Comparison of ENCODE assay signal across 28 cellular contexts in genomic region chr2:208570066-208570465, GRCh38.
A peak's percentile ranks its signal among the peaks of the same experiment; 100 is the strongest.
DNase-seq lines count a peak whose midpoint lies in the region; ATAC-seq, FAIRE-seq and TF ChIP-seq lines count a peak whose summit lies in the region.
"Had no signal": no experiment of that assay in that cellular context is flagged by ENCODE, and none has a peak within 500 bp of the region (broad histone marks: within the 10 kb centered on the region; RNA-seq: fewer than 3 reads in every experiment).

No MANE protein-coding gene starts in this region.

- H3K4me3 ChIP-seq in K562 = peak overlapping the region; percentile 20; the same call in 1 of the 2 replicates
- H3K4me3 ChIP-seq: BLaER1, GM12878 had no signal

- H3K79me2 ChIP-seq in K562 (ENCODE audit: control insufficient read depth, insufficient read depth, low read length) = peaks cover 12% of the 10 kb centered on the region

- ATAC-seq in K562 (peak; percentile 76), GM21447 (IDR thresholded peaks at IDR 0.05; ENCODE audit: unreplicated experiment) (no peak)
- ATAC-seq: GM12878 had no signal

- CTCF ChIA-PET in K562 (lab: Yijun Ruan, JAX; ENCODE audit: low intra/inter-chr PET ratio) = no interaction called here

- no peaks in the 10 kb centered on the region for H4K20me1 ChIP-seq in K562 (replicated peaks; ENCODE audit: control insufficient read depth, insufficient read depth, low read length)
- H4K20me1 ChIP-seq: BLaER1 had no signal

- no peak for TF ChIP-seq RAD21 in K562 (CRISPR knock-in tag; conservative IDR thresholded peaks at IDR 0.05 in 1 of 2, IDR thresholded peaks at IDR 0.05 in 1 of 2)

- H3K9me3 Mint-ChIP-seq in activated CD4-positive, alpha-beta T cell treated with anti-CD3 and anti-CD28 coated beads, Interleukin-2, amount 10 ng/mL, durations not matched to agents 24 days and 14 days = no peaks in the 10 kb centered on the region
- H3K9me3 Mint-ChIP-seq: CD4-positive, alpha-beta memory T cell had no signal

- H3K9ac ChIP-seq in K562 (ENCODE audit: insufficient read depth in 1 of 2, low read depth in 2 of 2, low read length in 2 of 2) = peak overlapping the region; percentile 4 to 37; a peak in 2 of 4 replicates
- H3K9ac ChIP-seq: BLaER1 had no signal

- peak; percentile 35; the same call in 1 of the 2 replicates for TF ChIP-seq EP300 in K562 (IDR thresholded peaks at IDR 0.05; ENCODE audit: low read length)

- H3K4me3 Mint-ChIP-seq in activated CD4-positive, alpha-beta T cell treated with anti-CD3 and anti-CD28 coated beads, Interleukin-2, amount 10 ng/mL, durations not matched to agents 24 days and 14 days = no peak overlapping the region
- H3K4me3 Mint-ChIP-seq: CD14-positive monocyte; CD4-positive, alpha-beta memory T cell; CD4-positive, CD25-positive, alpha-beta regulatory T cell; CD8-positive, alpha-beta memory T cell had no signal

- no peak for TF ChIP-seq CTCF in K562 (IDR thresholded peaks at IDR 0.05 in 2 of 3, conservative IDR thresholded peaks at IDR 0.05 in 1 of 3; ENCODE audit: insufficient read depth in 2 of 3, low read depth in 1 of 3, low read length in 3 of 3)

- no peaks in the 10 kb centered on the region for H3K4me1 Mint-ChIP-seq in activated CD4-positive, alpha-beta T cell treated with anti-CD3 and anti-CD28 coated beads, Interleukin-2, amount 10 ng/mL, durations not matched to agents 24 days and 14 days
- H3K4me1 Mint-ChIP-seq: CD14-positive monocyte; CD4-positive, alpha-beta memory T cell; CD4-positive, CD25-positive, alpha-beta regulatory T cell; CD8-positive, alpha-beta memory T cell had no signal

- in situ Hi-C loops in K562 (cut with MboI) = no loop called here

- H3K4me2 ChIP-seq in K562 (ENCODE audit: insufficient read depth, low read length) = peak overlapping the region; percentile 81
- H3K4me2 ChIP-seq: BLaER1 had no signal

- peak; percentile 86 for FAIRE-seq in K562 (lab: Jason Lieb, UNC)
- FAIRE-seq: A204.1, GM12878, GM12892, GM18507 had no signal

- no peaks in the 10 kb centered on the region for H3K9me3 ChIP-seq in K562 (replicated peaks; ENCODE audit: control insufficient read depth, insufficient read depth, low read depth, low read length)
- H3K9me3 ChIP-seq: BE2C, BLaER1 had no signal

- BruUV-seq in K562 (replicated peaks; lab: Mats Ljungman, UMichigan) = no TSS peak

- peaks cover 25% of the 10 kb centered on the region for H3K36me3 ChIP-seq in K562 (ENCODE audit: control insufficient read depth, insufficient read depth, low read length)
- H3K36me3 ChIP-seq: BE2C, BLaER1 had no signal

- H3K27me3 Mint-ChIP-seq in activated CD4-positive, alpha-beta T cell treated with anti-CD3 and anti-CD28 coated beads, Interleukin-2, amount 10 ng/mL, durations not matched to agents 24 days and 14 days = no peaks in the 10 kb centered on the region
- H3K27me3 Mint-ChIP-seq: CD4-positive, CD25-positive, alpha-beta regulatory T cell; CD8-positive, alpha-beta memory T cell had no signal

- peaks cover 17 to 40% of the 10 kb centered on the region in 2 experiments for H3K4me1 ChIP-seq in K562 (replicated peaks in 1 of 2; ENCODE audit: control insufficient read depth in 2 of 2, insufficient read depth in 2 of 2, low read length in 2 of 2)
- H3K4me1 ChIP-seq: BE2C, BLaER1 had no signal

- peak overlapping the region; percentile 72 for H2AFZ ChIP-seq in K562 (ENCODE audit: low read depth, low read length)

- TF ChIP-seq POLR2A in K562 (conservative IDR thresholded peaks at IDR 0.05) = no peak

- no peak overlapping the region for H3K27ac Mint-ChIP-seq in activated CD4-positive, alpha-beta T cell treated with anti-CD3 and anti-CD28 coated beads, Interleukin-2, amount 10 ng/mL, durations not matched to agents 24 days and 14 days
- H3K27ac Mint-ChIP-seq: CD14-positive monocyte; CD4-positive, alpha-beta memory T cell; CD4-positive, CD25-positive, alpha-beta regulatory T cell; CD8-positive, alpha-beta memory T cell had no signal

- H3K9me1 ChIP-seq in K562 (ENCODE audit: control insufficient read depth, insufficient read depth, low read length) = no peaks in the 10 kb centered on the region

- POLR2A ChIA-PET in K562 (lab: Yijun Ruan, JAX) = interaction anchor here (0.8 kb wide), 2 partner anchors 27 to 250 kb away, joined by 3 read pairs; no protein-coding TSS in a partner anchor

- intact Hi-C loops in activated CD4-positive, alpha-beta T cell treated with anti-CD3 and anti-CD28 coated beads, Interleukin-2, amount 10 ng/mL, durations not matched to agents 24 days and 14 days (cut with micrococcal nuclease) = no loop called here
- intact Hi-C loops in K562 (cut with micrococcal nuclease) = loop anchor here (2.0 kb wide), 1 partner anchor 47 kb away; no protein-coding TSS in a partner anchor

- peak; percentile 23 for DNase-seq in activated CD4-positive, alpha-beta T cell treated with anti-CD3 and anti-CD28 coated beads, Interleukin-2, amount 10 ng/mL, durations not matched to agents 24 days and 14 days
- no peak for DNase-seq in activated CD4-positive, alpha-beta T cell treated with anti-CD3 and anti-CD28 coated beads for 1 hour
- DNase-seq in NCI-H69 (lab: John Stamatoyannopoulos, UW) = peak; percentile 20
- DNase-seq in K562 (ENCODE audit: extremely low read depth in 1 of 4, low spot score in 3 of 4) = peak; percentile 41 to 82 (median 54)
- DNase-seq in NCI-H526 (lab: John Stamatoyannopoulos, UW) = no peak
- DNase-seq in activated CD8-positive, alpha-beta memory T cell treated with anti-CD3 and anti-CD28 coated beads for 24 hours = no peak
- DNase-seq: 8988T; ACHN; BE2C; C1 segment of cervical spinal cord; CD4-positive, alpha-beta memory T cell; CD4-positive, CD25-positive, alpha-beta regulatory T cell; CD8-positive, alpha-beta memory T cell; COR-L47; DMS 273 treated with DMSO at 0.1 percent for 48 hours; DMS153; DMS53; DMS79; DND-41; EL; GDM1 had no signal

- no peaks in the 10 kb centered on the region for H3K36me3 Mint-ChIP-seq in activated CD4-positive, alpha-beta T cell treated with anti-CD3 and anti-CD28 coated beads, Interleukin-2, amount 10 ng/mL, durations not matched to agents 24 days and 14 days (ENCODE audit: low read depth)
- H3K36me3 Mint-ChIP-seq: CD14-positive monocyte; CD4-positive, alpha-beta memory T cell; CD4-positive, CD25-positive, alpha-beta regulatory T cell; CD8-positive, alpha-beta memory T cell had no signal

- 4% methylated on average over 4 of the region's 5 CpGs for WGBS in K562 (ENCODE audit: insufficient coverage, low coverage, missing lambda C conversion rate)

- no peaks in the 10 kb centered on the region for H3K27me3 ChIP-seq in K562 (ENCODE audit: control insufficient read depth in 2 of 2, insufficient read depth in 2 of 2, low read length in 2 of 2)
- H3K27me3 ChIP-seq: BE2C, BLaER1 had no signal

- peak overlapping the region; percentile 76 for H3K27ac ChIP-seq in K562 (ENCODE audit: extremely low read depth, low read depth, low read length)
- H3K27ac ChIP-seq: BLaER1 had no signal

TF ChIP-seq in K562, 482 proteins besides CTCF, POLR2A, EP300 and RAD21 (continues in another document):
- TF ChIP-seq EGR1 (conservative IDR thresholded peaks at IDR 0.05) (peak; percentile 81), ZC3H8 (IDR thresholded peaks at IDR 0.05) (no peak), CBFA2T3 (IDR thresholded peaks at IDR 0.05) (peak; percentile 22; the same call in 1 of the 2 replicates), FOXK1 (CRISPR knock-in tag; IDR thresholded peaks at IDR 0.05; ENCODE audit: borderline replicate concordance) (no peak), ARID1B (IDR thresholded peaks at IDR 0.05) (peak; percentile 29; the same call in 1 of the 2 replicates), PKNOX1 (IDR thresholded peaks at IDR 0.05) (peak; percentile 44; the same call in 1 of the 2 replicates), ZNF316 (IDR thresholded peaks at IDR 0.05) (0 out of 2 replicates have a peak, but pooled peaks have one; percentile 11), MEIS2 (IDR thresholded peaks at IDR 0.05; ENCODE audit: partially characterized antibody) (peak; percentile 71), MYNN (IDR thresholded peaks at IDR 0.05) (no peak), MYNN (CRISPR knock-in tag; IDR thresholded peaks at IDR 0.05) (no peak), ZFX (CRISPR knock-in tag; IDR thresholded peaks at IDR 0.05) (no peak), CBFB (CRISPR knock-in tag; IDR thresholded peaks at IDR 0.05) (no peak), SIN3A (IDR thresholded peaks at IDR 0.05; ENCODE audit: borderline replicate concordance in 2 of 2, control insufficient read depth in 1 of 2, low read depth in 2 of 2, low read length in 2 of 2) (no peak), NCOA1 (IDR thresholded peaks at IDR 0.05; ENCODE audit: low read depth) (0 out of 2 replicates have a peak, but pooled peaks have one; percentile 19)
- TF ChIP-seq, protein P1, sequence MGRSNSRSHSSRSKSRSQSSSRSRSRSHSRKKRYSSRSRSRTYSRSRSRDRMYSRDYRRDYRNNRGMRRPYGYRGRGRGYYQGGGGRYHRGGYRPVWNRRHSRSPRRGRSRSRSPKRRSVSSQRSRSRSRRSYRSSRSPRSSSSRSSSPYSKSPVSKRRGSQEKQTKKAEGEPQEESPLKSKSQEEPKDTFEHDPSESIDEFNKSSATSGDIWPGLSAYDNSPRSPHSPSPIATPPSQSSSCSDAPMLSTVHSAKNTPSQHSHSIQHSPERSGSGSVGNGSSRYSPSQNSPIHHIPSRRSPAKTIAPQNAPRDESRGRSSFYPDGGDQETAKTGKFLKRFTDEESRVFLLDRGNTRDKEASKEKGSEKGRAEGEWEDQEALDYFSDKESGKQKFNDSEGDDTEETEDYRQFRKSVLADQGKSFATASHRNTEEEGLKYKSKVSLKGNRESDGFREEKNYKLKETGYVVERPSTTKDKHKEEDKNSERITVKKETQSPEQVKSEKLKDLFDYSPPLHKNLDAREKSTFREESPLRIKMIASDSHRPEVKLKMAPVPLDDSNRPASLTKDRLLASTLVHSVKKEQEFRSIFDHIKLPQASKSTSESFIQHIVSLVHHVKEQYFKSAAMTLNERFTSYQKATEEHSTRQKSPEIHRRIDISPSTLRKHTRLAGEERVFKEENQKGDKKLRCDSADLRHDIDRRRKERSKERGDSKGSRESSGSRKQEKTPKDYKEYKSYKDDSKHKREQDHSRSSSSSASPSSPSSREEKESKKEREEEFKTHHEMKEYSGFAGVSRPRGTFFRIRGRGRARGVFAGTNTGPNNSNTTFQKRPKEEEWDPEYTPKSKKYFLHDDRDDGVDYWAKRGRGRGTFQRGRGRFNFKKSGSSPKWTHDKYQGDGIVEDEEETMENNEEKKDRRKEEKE (IDR thresholded peaks at IDR 0.05; ENCODE audit: borderline replicate concordance in 1 of 2, control insufficient read depth in 1 of 2, low read depth in 2 of 2, low read length in 1 of 2) = no peak

Comparison
In these comparisons a context has a peak if more than half of its experiments do, and no peak if none do; other contexts are left out.
1. DNase-seq: peak in activated CD4-positive, alpha-beta T cell treated with anti-CD3 and anti-CD28 coated beads, Interleukin-2, amount 10 ng/mL, durations not matched to agents 24 days and 14 days (single experiment), NCI-H69 (single experiment) and K562 (4 of 4); none in activated CD4-positive, alpha-beta T cell treated with anti-CD3 and anti-CD28 coated beads for 1 hour (single experiment), NCI-H526 (0 of 2) and activated CD8-positive, alpha-beta memory T cell treated with anti-CD3 and anti-CD28 coated beads for 24 hours (single experiment).